ENCODE assay signal across 23 cellular contexts in the genomic region with DNA sequence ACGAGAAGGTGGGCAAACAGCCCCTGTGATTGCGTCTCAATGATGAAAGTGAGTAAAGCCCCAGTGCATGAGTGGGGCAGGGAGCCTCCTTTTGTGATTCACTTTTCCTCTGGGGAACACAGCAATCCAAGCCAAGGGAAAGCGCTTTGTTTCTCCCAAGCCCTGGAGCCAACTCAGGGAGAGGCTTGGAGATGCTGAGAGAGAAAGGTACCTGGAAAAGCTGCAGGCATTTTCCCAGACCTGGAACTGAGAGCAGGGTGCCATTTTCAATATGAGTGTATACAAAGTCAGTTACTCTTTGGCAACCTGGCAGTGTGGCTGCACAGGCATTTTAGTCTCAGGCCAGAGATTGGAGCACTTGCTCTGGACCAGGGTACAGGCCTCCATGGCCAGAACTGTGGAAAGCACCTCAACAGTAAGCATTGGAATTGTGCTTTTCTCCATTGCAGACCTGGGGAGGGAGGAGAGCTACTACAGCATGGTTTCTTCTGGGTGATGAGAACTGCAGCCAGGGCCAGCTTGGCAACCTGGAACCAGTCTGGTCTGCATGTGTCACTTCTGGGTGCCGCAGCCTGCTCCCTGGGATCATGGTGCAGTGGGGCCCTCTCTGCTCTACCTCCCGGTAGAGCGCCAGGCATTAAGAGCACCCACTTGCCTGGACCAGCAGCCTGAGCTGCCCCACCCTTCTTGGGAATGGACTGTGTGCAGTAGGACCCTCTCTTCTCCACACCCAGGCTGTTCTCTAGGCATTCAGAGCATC.
DNase-seq lines count a peak whose midpoint lies in the region; ATAC-seq and TF ChIP-seq lines count a peak whose summit lies in the region.
"Had no signal": no experiment of that assay in that cellular context is flagged by ENCODE, and none has a peak within 500 bp of the region (broad histone marks: within the 10 kb centered on the region; RNA-seq: fewer than 3 reads in every experiment).

No MANE protein-coding gene starts in this region.

- no peak overlapping the region for H3K27ac ChIP-seq in H9 (ENCODE audit: insufficient read length, low read depth, low read length)
- peak overlapping the region; percentile 30 to 94 (median 70) for H3K27ac ChIP-seq in esophagus squamous epithelium
- H3K27ac ChIP-seq in skin epidermis = peak overlapping the region in 16 of 21 experiments; percentile 0 to 80 (median 55)
- H3K27ac ChIP-seq: colonic mucosa, hepatocyte, KMS-11, SK-N-MC had no signal

- H3K79me1 ChIP-seq in H9 (ENCODE audit: insufficient read depth, low read depth, low read length, poor library complexity, severe bottlenecking) = no peaks in the 10 kb centered on the region

- H3K27me3 ChIP-seq in H9 (ENCODE audit: insufficient read depth, low read length) (no peaks in the 10 kb centered on the region), esophagus squamous epithelium (no peaks in the 10 kb centered on the region)
- H3K27me3 ChIP-seq: colonic mucosa, hepatocyte, MG63 had no signal

- H3K14ac ChIP-seq in H9 (ENCODE audit: insufficient read depth, low read length) = no peak overlapping the region

- peaks cover 0 to 28% (median 5%) of the 10 kb centered on the region in 3 experiments; a peak in 4 of 7 replicates for H3K36me3 Mint-ChIP-seq in H9 (ENCODE audit: insufficient read depth in 1 of 3, low read depth in 3 of 3)
- H3K36me3 Mint-ChIP-seq in activated naive CD8-positive, alpha-beta T cell treated with anti-CD3 and anti-CD28 coated beads, Interleukin-2, amount 50 U/mL, for 24 hours (ENCODE audit: low read depth) = peaks cover 3% of the 10 kb centered on the region

- no peaks in the 10 kb centered on the region for H3K79me2 ChIP-seq in H9 (ENCODE audit: insufficient read depth, low read length)
- H3K79me2 ChIP-seq: hepatocyte had no signal

- no peak overlapping the region for H2AK5ac ChIP-seq in H9 (ENCODE audit: insufficient read length, low read length)

- no peak overlapping the region for H2BK12ac ChIP-seq in H9 (ENCODE audit: insufficient read length, low read depth, low read length)

- H3K23ac ChIP-seq in H9 (ENCODE audit: insufficient read length, low read depth, low read length) = no peak overlapping the region

- no peak overlapping the region for H3K4me3 Mint-ChIP-seq in H9
- H3K4me3 Mint-ChIP-seq in activated naive CD8-positive, alpha-beta T cell treated with anti-CD3 and anti-CD28 coated beads, Interleukin-2, amount 50 U/mL, for 24 hours = no peak overlapping the region
- H3K4me3 Mint-ChIP-seq: activated CD4-positive, alpha-beta T cell treated with anti-CD3 and anti-CD28 coated beads, Interleukin-2, amount 10 ng/mL, durations not matched to agents 24 days and 14 days; activated naive CD8-positive, alpha-beta T cell; CD8-positive, alpha-beta memory T cell; nephron; stimulated activated naive B cell treated with anti-CD40 and anti-IgM and Interleukin-4, amounts not matched to agents 10 μg/mL and 1 μg/mL and 100 μg/mL, for 72 hours; WTC11 had no signal

- H2BK5ac ChIP-seq in H9 (ENCODE audit: insufficient read length, low read length) = no peak overlapping the region

- H3K27me3 Mint-ChIP-seq in H9 (ENCODE audit: low read depth) = no peaks in the 10 kb centered on the region; the same call in 1 of the 2 replicates
- peaks cover 24% of the 10 kb centered on the region for H3K27me3 Mint-ChIP-seq in activated naive CD8-positive, alpha-beta T cell treated with anti-CD3 and anti-CD28 coated beads, Interleukin-2, amount 50 U/mL, for 24 hours

- no peak overlapping the region for H4K5ac ChIP-seq in H9 (ENCODE audit: insufficient read length, low read depth, low read length)

- H3K9me3 ChIP-seq in H9 (ENCODE audit: control insufficient read depth, low read depth, low read length) (no peaks in the 10 kb centered on the region), esophagus squamous epithelium (no peaks in the 10 kb centered on the region)
- H3K9me3 ChIP-seq: colonic mucosa, MG63 had no signal

- H3K4me1 ChIP-seq in H9 (ENCODE audit: insufficient read depth, low read length) (no peaks in the 10 kb centered on the region), esophagus squamous epithelium (peaks cover 10 to 60% (median 22%) of the 10 kb centered on the region in 3 donors)
- H3K4me1 ChIP-seq: colonic mucosa had no signal

- H4K20me1 ChIP-seq in H9 (ENCODE audit: control insufficient read depth, insufficient read depth, insufficient read length) = no peaks in the 10 kb centered on the region

- no peaks in the 10 kb centered on the region for H3K23me2 ChIP-seq in H9 (ENCODE audit: insufficient read length, low read depth, low read length, poor library complexity, severe bottlenecking)

- no peak overlapping the region for H3K56ac ChIP-seq in H9 (ENCODE audit: insufficient read length, low read depth, low read length)

- no peak overlapping the region for H3K27ac Mint-ChIP-seq in H9
- no peak overlapping the region for H3K27ac Mint-ChIP-seq in activated naive CD8-positive, alpha-beta T cell treated with anti-CD3 and anti-CD28 coated beads, Interleukin-2, amount 50 U/mL, for 24 hours
- H3K27ac Mint-ChIP-seq: activated CD4-positive, alpha-beta T cell treated with anti-CD3 and anti-CD28 coated beads, Interleukin-2, amount 10 ng/mL, durations not matched to agents 24 days and 14 days; activated naive CD8-positive, alpha-beta T cell; CD8-positive, alpha-beta memory T cell; nephron; stimulated activated naive B cell treated with anti-CD40 and anti-IgM and Interleukin-4, amounts not matched to agents 10 μg/mL and 1 μg/mL and 100 μg/mL, for 72 hours; WTC11 had no signal

- H4K8ac ChIP-seq in H9 (replicated peaks; ENCODE audit: insufficient read length, low read depth, low read length) = no peak overlapping the region

- peaks cover 24 to 25% of the 10 kb centered on the region in 2 experiments for H3K9me3 Mint-ChIP-seq in H9
- peaks cover 19% of the 10 kb centered on the region for H3K9me3 Mint-ChIP-seq in activated naive CD8-positive, alpha-beta T cell treated with anti-CD3 and anti-CD28 coated beads, Interleukin-2, amount 50 U/mL, for 24 hours

- no peak for ATAC-seq in activated naive CD8-positive, alpha-beta T cell treated with anti-CD3 and anti-CD28 coated beads, Interleukin-2, amount 50 U/mL, for 24 hours
- ATAC-seq: stimulated activated naive B cell treated with anti-CD40 and anti-IgM and Interleukin-4, amounts not matched to agents 10 μg/mL and 1 μg/mL and 100 μg/mL, for 72 hours had no signal

- H3K4me3 ChIP-seq in esophagus squamous epithelium (no peak overlapping the region), skin epidermis (no peak overlapping the region)
- H3K4me3 ChIP-seq: colonic mucosa, hepatocyte, MG63, SK-N-MC had no signal

- peaks cover 43 to 47% of the 10 kb centered on the region in 2 experiments for H3K4me1 Mint-ChIP-seq in H9
- peaks cover 2% of the 10 kb centered on the region for H3K4me1 Mint-ChIP-seq in activated naive CD8-positive, alpha-beta T cell treated with anti-CD3 and anti-CD28 coated beads, Interleukin-2, amount 50 U/mL, for 24 hours

- H2BK120ac ChIP-seq in H9 (ENCODE audit: low read depth, low read length, poor library complexity, severe bottlenecking) = no peak overlapping the region

- intact Hi-C loops in esophagus squamous epithelium (cut with DNase I) = no loop called here

- H3K18ac ChIP-seq in H9 (ENCODE audit: insufficient read length, low read depth, low read length) = no peak overlapping the region

- DNase-seq in H9 (peak; percentile 23), esophagus squamous epithelium (lab: John Stamatoyannopoulos, UW) (no peak), NOMO-1 treated with DMSO at 0.1 percent for 48 hours (lab: John Stamatoyannopoulos, UW; ENCODE audit: unreplicated experiment) (no peak)
- DNase-seq in activated CD8-positive, alpha-beta memory T cell treated with anti-CD3 and anti-CD28 coated beads, Interleukin-2, amount 50 U/mL, for 48 hours = peak; percentile 23
- DNase-seq in activated naive CD8-positive, alpha-beta T cell treated with anti-CD3 and anti-CD28 coated beads, Interleukin-2, amount 50 U/mL, for 24 hours = no peak
- DNase-seq in effector CD8-positive, alpha-beta T cell (lab: John Stamatoyannopoulos, UW) = no peak
- DNase-seq: activated CD4-positive, alpha-beta T cell treated with anti-CD3 and anti-CD28 coated beads, Interleukin-2, amount 10 ng/mL, durations not matched to agents 24 days and 14 days; anterior cingulate cortex; CD8-positive, alpha-beta memory T cell; MG63; NCI-H1105 treated with DMSO at 0.1 percent for 48 hours; NCI-H187 treated with DMSO at 0.1 percent for 48 hours; NCI-H2171; stimulated activated naive B cell treated with anti-CD40 and anti-IgM and Interleukin-4, amounts not matched to agents 10 μg/mL and 1 μg/mL and 100 μg/mL, for 72 hours; T-helper 1 cell had no signal

- H2AFZ ChIP-seq in H9 (ENCODE audit: low read length) = no peak overlapping the region
- H2AFZ ChIP-seq: hepatocyte had no signal

- H3T11ph ChIP-seq in H9 (ENCODE audit: low read length) = no peak overlapping the region

- H3K4me2 ChIP-seq in H9 (ENCODE audit: insufficient read depth, insufficient read length, low read length) = no peak overlapping the region
- H3K4me2 ChIP-seq: hepatocyte, KMS-11 had no signal

- no peak overlapping the region for H3K9ac ChIP-seq in H9 (ENCODE audit: extremely low read depth, insufficient read length, low read length)
- H3K9ac ChIP-seq: KMS-11 had no signal

- TF ChIP-seq CTCF in H9 (conservative IDR thresholded peaks at IDR 0.05) (no peak), esophagus squamous epithelium (IDR thresholded peaks at IDR 0.05) (no peak)

- H3K4ac ChIP-seq in H9 (ENCODE audit: low read depth, low read length) = no peak overlapping the region

- H2BK15ac ChIP-seq in H9 (ENCODE audit: low read depth, low read length) = no peak overlapping the region

- no peak for TF ChIP-seq POLR2A in esophagus squamous epithelium (IDR thresholded peaks at IDR 0.05)

- no peaks in the 10 kb centered on the region for H3K36me3 ChIP-seq in esophagus squamous epithelium
- H3K36me3 ChIP-seq: colonic mucosa, MG63 had no signal

- no CpG with 5 or more reads among the region's 6 CpGs for WGBS in H9 (ENCODE audit: extremely low coverage, insufficient read length, low lambda C conversion rate)
- WGBS in esophagus squamous epithelium, 2 donors = 54 to 71% methylated on average over 3 to 4 of the region's 6 CpGs

- H2BK20ac ChIP-seq in H9 (ENCODE audit: low read depth, low read length, poor library complexity, severe bottlenecking) = no peak overlapping the region

- H4K91ac ChIP-seq in H9 (ENCODE audit: insufficient read length, low read depth, low read length) = no peak overlapping the region

Comparison
In these comparisons a context has a peak if more than half of its experiments do, and no peak if none do; other contexts are left out.
1. DNase-seq: peak in H9 (single experiment) and activated CD8-positive, alpha-beta memory T cell treated with anti-CD3 and anti-CD28 coated beads, Interleukin-2, amount 50 U/mL, for 48 hours (single experiment); none in esophagus squamous epithelium (single experiment), activated naive CD8-positive, alpha-beta T cell treated with anti-CD3 and anti-CD28 coated beads, Interleukin-2, amount 50 U/mL, for 24 hours (single experiment), effector CD8-positive, alpha-beta T cell (single experiment) and NOMO-1 treated with DMSO at 0.1 percent for 48 hours (single experiment).